Comparison of ENCODE assay signal across 17 cellular contexts in the genomic region with DNA sequence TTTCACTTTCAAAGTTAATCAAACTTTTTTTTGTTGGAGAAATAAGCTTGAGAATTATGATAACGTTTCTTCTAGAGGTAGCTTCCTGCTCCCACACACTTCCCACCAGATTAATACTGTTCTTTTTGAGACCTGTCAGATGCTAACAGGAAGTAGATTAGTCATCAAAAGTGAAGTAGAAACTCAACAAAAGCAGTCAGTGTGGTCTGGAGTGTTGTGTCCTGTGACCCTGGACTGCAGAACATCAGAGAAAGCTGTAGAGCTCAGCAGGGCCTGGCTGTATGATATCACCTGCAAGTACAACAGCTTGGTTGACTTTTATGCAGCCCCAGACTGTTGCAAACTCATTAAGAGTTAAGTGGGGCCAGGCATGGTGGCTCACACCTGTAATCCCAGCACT.
DNase-seq lines count a peak whose midpoint lies in the region; ATAC-seq and TF ChIP-seq lines count a peak whose summit lies in the region.
"Had no signal": no experiment of that assay in that cellular context is flagged by ENCODE, and none has a peak within 500 bp of the region (broad histone marks: within the 10 kb centered on the region; RNA-seq: fewer than 3 reads in every experiment).

No MANE protein-coding gene starts in this region.

- H3K4me3 Mint-ChIP-seq in osteocyte (ENCODE audit: unreplicated experiment), result no peak overlapping the region
- no peak overlapping the region for H3K4me3 Mint-ChIP-seq in stimulated activated effector memory CD8-positive, alpha-beta T cell treated with anti-CD3 and anti-CD28 coated beads, Interleukin-12 subunit alpha, Interleukin-12 subunit beta, amount 100 ng/mL, for 72 hours
- H3K4me3 Mint-ChIP-seq: HFFc6, nephron, T-cell had no signal

- ATAC-seq in HG03064 (IDR thresholded peaks at IDR 0.05; ENCODE audit: low read depth, unreplicated experiment), result peak; percentile 82
- ATAC-seq in stimulated activated effector memory CD8-positive, alpha-beta T cell treated with anti-CD3 and anti-CD28 coated beads, Interleukin-12 subunit alpha, Interleukin-12 subunit beta, amount 100 ng/mL, for 72 hours, result no peak
- ATAC-seq in HG03520 (IDR thresholded peaks at IDR 0.05; ENCODE audit: unreplicated experiment), result no peak
- ATAC-seq: lower lobe of right lung, T-cell had no signal

- no peaks in the 10 kb centered on the region for H3K27me3 Mint-ChIP-seq in osteocyte (ENCODE audit: unreplicated experiment)
- H3K27me3 Mint-ChIP-seq: T-cell had no signal

- no peaks in the 10 kb centered on the region for H3K36me3 Mint-ChIP-seq in osteocyte (ENCODE audit: unreplicated experiment)
- H3K36me3 Mint-ChIP-seq in stimulated activated effector memory CD8-positive, alpha-beta T cell treated with anti-CD3 and anti-CD28 coated beads, Interleukin-12 subunit alpha, Interleukin-12 subunit beta, amount 100 ng/mL, for 72 hours, result no peaks in the 10 kb centered on the region
- H3K36me3 Mint-ChIP-seq: T-cell had no signal

- no peaks in the 10 kb centered on the region for H3K4me1 Mint-ChIP-seq in osteocyte (ENCODE audit: unreplicated experiment)
- no peaks in the 10 kb centered on the region for H3K4me1 Mint-ChIP-seq in stimulated activated effector memory CD8-positive, alpha-beta T cell treated with anti-CD3 and anti-CD28 coated beads, Interleukin-12 subunit alpha, Interleukin-12 subunit beta, amount 100 ng/mL, for 72 hours
- H3K4me1 Mint-ChIP-seq: nephron, T-cell had no signal

- no peak overlapping the region for H3K27ac Mint-ChIP-seq in osteocyte (ENCODE audit: unreplicated experiment)
- no peak overlapping the region for H3K27ac Mint-ChIP-seq in stimulated activated effector memory CD8-positive, alpha-beta T cell treated with anti-CD3 and anti-CD28 coated beads, Interleukin-12 subunit alpha, Interleukin-12 subunit beta, amount 100 ng/mL, for 72 hours
- H3K27ac Mint-ChIP-seq: HFFc6, nephron, T-cell had no signal

- no peak for TF ChIP-seq CTCF in osteocyte (IDR thresholded peaks at IDR 0.05)

- peak; percentile 19 for DNase-seq in NK-92 treated with Interleukin-12 subunit alpha and Interleukin-12 subunit beta, amount 100 ng/mL, for 24 hours (lab: John Stamatoyannopoulos, UW)
- DNase-seq in NK-92 (lab: John Stamatoyannopoulos, UW; ENCODE audit: unreplicated experiment), result no peak
- DNase-seq in RPMI8226, result peak; percentile 26
- no peak for DNase-seq in osteocyte (ENCODE audit: extremely low spot score, unreplicated experiment)
- no peak for DNase-seq in stimulated activated effector memory CD8-positive, alpha-beta T cell treated with anti-CD3 and anti-CD28 coated beads, Interleukin-12 subunit alpha, Interleukin-12 subunit beta, amount 100 ng/mL, for 72 hours (ENCODE audit: low spot score in 2 of 2)
- DNase-seq in NCI-H510A treated with DMSO at 0.1 percent for 48 hours (lab: John Stamatoyannopoulos, UW), result no peak
- DNase-seq: activated CD4-positive, CD25-positive, alpha-beta regulatory T cell; activated naive CD4-positive, alpha-beta T cell treated with anti-CD3 and anti-CD28 coated beads, Interleukin-2, amount 50 U/mL, for 16 hours; effector CD4-positive, alpha-beta T cell; HFFc6; lower lobe of right lung; NCI-H524 treated with DMSO at 0.1 percent for 48 hours; stimulated activated CD4-positive, alpha-beta T cell treated with anti-CD3 and anti-CD28 coated beads, Interleukin-2, amount 100 ng/mL, for 48 hours; T-cell had no signal

- peaks cover 7% of the 10 kb centered on the region for H3K9me3 Mint-ChIP-seq in osteocyte (ENCODE audit: unreplicated experiment)
- peaks cover 20% of the 10 kb centered on the region for H3K9me3 Mint-ChIP-seq in stimulated activated effector memory CD8-positive, alpha-beta T cell treated with anti-CD3 and anti-CD28 coated beads, Interleukin-12 subunit alpha, Interleukin-12 subunit beta, amount 100 ng/mL, for 72 hours

Comparison
In these comparisons a context has a peak if more than half of its experiments do, and no peak if none do; other contexts are left out.
1. DNase-seq: peak in NK-92 treated with Interleukin-12 subunit alpha and Interleukin-12 subunit beta, amount 100 ng/mL, for 24 hours (single experiment) and RPMI8226 (single experiment); none in NK-92 (single experiment), osteocyte (single experiment), stimulated activated effector memory CD8-positive, alpha-beta T cell treated with anti-CD3 and anti-CD28 coated beads, Interleukin-12 subunit alpha, Interleukin-12 subunit beta, amount 100 ng/mL, for 72 hours (0 of 2) and NCI-H510A treated with DMSO at 0.1 percent for 48 hours (single experiment).